8 cellular contexts compared by ENCODE assay signal in genomic region chrX:81377329-81377728, GRCh38.
A peak's percentile ranks its signal among the peaks of the same experiment; 100 is the strongest.
DNase-seq lines count a peak whose midpoint lies in the region; ATAC-seq, FAIRE-seq and TF ChIP-seq lines count a peak whose summit lies in the region.

No MANE protein-coding gene starts in this region.

- H3K27me3 ChIP-seq in heart right ventricle: peaks cover 0 to 13% (median 0%) of the 10 kb centered on the region in 7 donors
- H3K27me3 ChIP-seq in RWPE2 (ENCODE audit: insufficient read depth, poor library complexity, severe bottlenecking): no peaks in the 10 kb centered on the region

- no peaks in the 10 kb centered on the region for H3K4me1 ChIP-seq in heart right ventricle
- no peaks in the 10 kb centered on the region for H3K4me1 ChIP-seq in RWPE2 (ENCODE audit: insufficient read depth, poor library complexity, severe bottlenecking)

- 17 to 19% methylated on average over 2 of the region's 2 CpGs for WGBS in heart right ventricle, 2 donors

- DNase-seq in heart right ventricle: no peak
- no peak for DNase-seq in cardiac septum (ENCODE audit: low spot score)
- DNase-seq in RWPE2 (ENCODE audit: low spot score): no peak
- peak; percentile 1 for DNase-seq in germinal center (ENCODE audit: low spot score)
- peak; percentile 6 for DNase-seq in urothelium cell line (ENCODE audit: low spot score)
- DNase-seq in effector CD4-positive, alpha-beta T cell: no peak
- DNase-seq in left ventricle myocardium superior: no peak

- peak in 8 of 9 donors; percentile 25 to 61 (median 51) for TF ChIP-seq CTCF in heart right ventricle (IDR thresholded peaks at IDR 0.05)
- peak; percentile 52 for TF ChIP-seq CTCF in RWPE2 (IDR thresholded peaks at IDR 0.05; ENCODE audit: poor library complexity, severe bottlenecking)

- no peak for FAIRE-seq in urothelium cell line (lab: Jason Lieb, UNC)

- H3K27ac ChIP-seq in heart right ventricle (no peak overlapping the region), RWPE2 (ENCODE audit: poor library complexity, severe bottlenecking) (no peak overlapping the region)

- H3K9me3 ChIP-seq in heart right ventricle: no peaks in the 10 kb centered on the region
- H3K9me3 ChIP-seq in RWPE2 (ENCODE audit: severe bottlenecking): no peaks in the 10 kb centered on the region

- H3K36me3 ChIP-seq in heart right ventricle (no peaks in the 10 kb centered on the region), RWPE2 (ENCODE audit: low read depth) (no peaks in the 10 kb centered on the region)

- intact Hi-C loops in heart right ventricle (cut with DNase I) (loop anchor here in 7 of 10 donors (5.0 to 10.0 kb wide), 5 partner anchors 180 to 493 kb away; no protein-coding TSS in a partner anchor), cardiac septum (cut with DNase I) (no loop called here), left ventricle myocardium superior (cut with micrococcal nuclease) (no loop called here)

- H3K4me3 ChIP-seq in heart right ventricle (no peak overlapping the region), RWPE2 (ENCODE audit: severe bottlenecking) (no peak overlapping the region)

- no peak for ATAC-seq in heart right ventricle
- ATAC-seq in RWPE2 (ENCODE audit: low read depth): no peak
- no peak for ATAC-seq in left ventricle myocardium superior
- ATAC-seq in esophagus mucosa: no peak

Comparison
In these comparisons a context has a peak if more than half of its experiments do, and no peak if none do; other contexts are left out.
1. intact Hi-C loops: an anchor here in heart right ventricle (5.0 to 10.0 kb wide); none called in cardiac septum and left ventricle myocardium superior.
2. DNase-seq: peak in germinal center (single experiment) and urothelium cell line (single experiment); none in heart right ventricle (0 of 2), cardiac septum (single experiment), RWPE2 (single experiment), effector CD4-positive, alpha-beta T cell (single experiment) and left ventricle myocardium superior (single experiment).